Comparison of ENCODE assay signal across 9 cellular contexts in genomic region chr18:35026407-35027061, GRCh38. TPM values are rescaled to one million over a fixed set of nuclear protein-coding genes. Genes with fewer than 3 reads are reported as not detected.
A peak's percentile ranks its signal among the peaks of the same experiment; 100 is the strongest.
DNase-seq lines count a peak whose midpoint lies in the region; ATAC-seq, FAIRE-seq and TF ChIP-seq lines count a peak whose summit lies in the region.
"Had no signal": no experiment of that assay in that cellular context is flagged by ENCODE, and none has a peak within 500 bp of the region (broad histone marks: within the 10 kb centered on the region; RNA-seq: fewer than 3 reads in every experiment).

No MANE protein-coding gene starts in this region.

- H3K4me1 ChIP-seq in heart right ventricle (peaks cover 8 to 49% (median 35%) of the 10 kb centered on the region in 9 donors), right cardiac atrium (ENCODE audit: control insufficient read depth, insufficient read depth, low read length) (peaks cover 1% of the 10 kb centered on the region), IMR-90 (ENCODE audit: control insufficient read depth, insufficient read depth, low read length) (peaks cover 10% of the 10 kb centered on the region), thyroid gland (peaks cover 26 to 33% of the 10 kb centered on the region in 2 donors)

- no peaks in the 10 kb centered on the region for H3K9me1 ChIP-seq in IMR-90 (ENCODE audit: insufficient read depth, low read length)

- no peak overlapping the region for H3K4me2 ChIP-seq in IMR-90 (ENCODE audit: low read depth, low read length)

- ATAC-seq in heart right ventricle, result peak in 3 of 8 donors; percentile 9 to 49 (median 30)
- ATAC-seq in right cardiac atrium, result no peak
- no peak for ATAC-seq in IMR-90 (ENCODE audit: low read depth)

- TF ChIP-seq POLR2A in IMR-90 (IDR thresholded peaks at IDR 0.05; ENCODE audit: low read depth, low read length) (no peak), thyroid gland (IDR thresholded peaks at IDR 0.05) (no peak)

- H3K18ac ChIP-seq in IMR-90 (ENCODE audit: low read depth, low read length), result no peak overlapping the region

- H3K9ac ChIP-seq in IMR-90 (ENCODE audit: low read depth, low read length), result no peak overlapping the region

- no peak overlapping the region for H3K56ac ChIP-seq in IMR-90 (ENCODE audit: extremely low read depth, insufficient read depth, low read length)

- TF ChIP-seq RAD21 in IMR-90 (IDR thresholded peaks at IDR 0.05; ENCODE audit: low read length), result no peak

- H3K14ac ChIP-seq in IMR-90 (replicated peaks; ENCODE audit: low read depth, low read length), result no peak overlapping the region

- POLR2A ChIA-PET in IMR-90 (lab: Charles Lee; ENCODE audit: unreplicated experiment), result no interaction called here

- H3K79me1 ChIP-seq in IMR-90 (ENCODE audit: low read depth in 1 of 2, low read length in 2 of 2), result 0 out of 4 replicates have a peak, but pooled peaks cover 0 to 3% of the 10 kb centered on the region in 2 experiments

- H3K36me3 ChIP-seq in heart right ventricle (no peaks in the 10 kb centered on the region), IMR-90 (ENCODE audit: control insufficient read depth, insufficient read depth, low read length) (no peaks in the 10 kb centered on the region), thyroid gland (no peaks in the 10 kb centered on the region), MG63 (no peaks in the 10 kb centered on the region)

- WGBS in heart right ventricle, 2 donors, result 89 to 91% methylated on average over 5 of the region's 5 CpGs
- 92% methylated on average over 5 of the region's 5 CpGs for WGBS in right cardiac atrium
- no CpG with 5 or more reads among the region's 5 CpGs for WGBS in IMR-90 (ENCODE audit: extremely low coverage in 2 of 2, insufficient read length in 1 of 2), 2 experiments
- 68 to 82% methylated on average over 5 of the region's 5 CpGs for WGBS in thyroid gland, 2 donors

- no peak overlapping the region for H2BK20ac ChIP-seq in IMR-90 (ENCODE audit: low read depth, low read length)

- H4K5ac ChIP-seq in IMR-90 (ENCODE audit: low read depth, low read length), result no peak overlapping the region

- in situ Hi-C loops in IMR-90 (cut with MboI; ENCODE audit: low sequenced_read_pairs), result no loop called here

- no peak overlapping the region for H2AK9ac ChIP-seq in IMR-90 (replicated peaks; ENCODE audit: low read depth, low read length, poor library complexity)

- dilution Hi-C loops in IMR-90 (cut with HindIII; ENCODE audit: low sequenced_read_pairs, unreplicated experiment), result no loop called here

- H3K27ac ChIP-seq in heart right ventricle (no peak overlapping the region), right cardiac atrium (ENCODE audit: low read length) (no peak overlapping the region), IMR-90 (ENCODE audit: insufficient read depth, low read length) (no peak overlapping the region), thyroid gland (peak overlapping the region in 2 of 3 donors; percentile 42 to 70)

- H3K27me3 ChIP-seq in heart right ventricle (no peaks in the 10 kb centered on the region), right cardiac atrium (ENCODE audit: control insufficient read depth, insufficient read depth) (no peaks in the 10 kb centered on the region), IMR-90 (ENCODE audit: control insufficient read depth, insufficient read depth, low read length) (no peaks in the 10 kb centered on the region), thyroid gland (no peaks in the 10 kb centered on the region), MG63 (no peaks in the 10 kb centered on the region)

- H4K20me1 ChIP-seq in IMR-90 (ENCODE audit: insufficient read depth, low read length), result no peaks in the 10 kb centered on the region

- H3K4me3 ChIP-seq in heart right ventricle (no peak overlapping the region), right cardiac atrium (ENCODE audit: low read length) (no peak overlapping the region), IMR-90 (ENCODE audit: insufficient read depth, low read depth, low read length) (no peak overlapping the region), choroid plexus epithelial cell (ENCODE audit: low read depth, low read length) (no peak overlapping the region), thyroid gland (replicated peaks in 1 of 3) (no peak overlapping the region), MG63 (no peak overlapping the region)
- H3K4me3 ChIP-seq: lung had no signal

- H2BK120ac ChIP-seq in IMR-90 (ENCODE audit: low read depth, low read length), result no peak overlapping the region

- no peak overlapping the region for H2BK15ac ChIP-seq in IMR-90 (ENCODE audit: low read depth, low read length)

- no TSS peak for BruUV-seq in IMR-90 (replicated peaks; lab: Mats Ljungman, UMichigan)

- intact Hi-C loops in heart right ventricle (cut with DNase I) (loop anchor here in 6 of 10 donors (5.0 to 10.0 kb wide), 4 partner anchors 111 to 318 kb away; partner anchors contain the start of gene ZNF24 (in 1 of the 6)), right cardiac atrium (cut with DNase I) (no loop called here), IMR-90 (cut with micrococcal nuclease) (loop anchor here (5.0 kb wide), 1 partner anchor 116 kb away; no protein-coding TSS in a partner anchor), thyroid gland (cut with DNase I) (no loop called here)

- H2BK5ac ChIP-seq in IMR-90 (ENCODE audit: low read depth, low read length, poor library complexity, severe bottlenecking), result no peak overlapping the region

- DNase-seq in heart right ventricle (no peak), right cardiac atrium (no peak), IMR-90 (no peak), choroid plexus epithelial cell (ENCODE audit: low read depth) (no peak), thyroid gland (no peak), urothelium cell line (ENCODE audit: low spot score) (no peak), MG63 (no peak), HPDE6-E6E7 (ENCODE audit: extremely low spot score) (no peak)

- no peak overlapping the region for H4K8ac ChIP-seq in IMR-90 (ENCODE audit: low read depth in 2 of 2, low read length in 2 of 2)

- 0 out of 2 replicates have a peak overlapping the region, but pooled peaks have one; percentile 7 for H3K4ac ChIP-seq in IMR-90 (ENCODE audit: low read depth, low read length)

- FAIRE-seq in urothelium cell line (lab: Jason Lieb, UNC), result no peak

- CTCF ChIA-PET in IMR-90 (lab: Yijun Ruan, JAX), result interaction anchor here (0.9 to 2.0 kb wide), 3 partner anchors 32 to 138 kb away, joined by 3 to 9 read pairs (median 4); no protein-coding TSS in a partner anchor

- H4K91ac ChIP-seq in IMR-90 (ENCODE audit: insufficient read depth, low read depth, low read length), result no peak overlapping the region

- no peak overlapping the region for H2AK5ac ChIP-seq in IMR-90 (ENCODE audit: low read depth, low read length)

- H2AFZ ChIP-seq in IMR-90 (replicated peaks; ENCODE audit: low read length, poor library complexity), result no peak overlapping the region

- H3K9me3 ChIP-seq in heart right ventricle (no peaks in the 10 kb centered on the region), right cardiac atrium (ENCODE audit: control insufficient read depth, low read length) (no peaks in the 10 kb centered on the region), IMR-90 (ENCODE audit: control insufficient read depth, insufficient read depth, low read length) (no peaks in the 10 kb centered on the region), thyroid gland (no peaks in the 10 kb centered on the region), MG63 (no peaks in the 10 kb centered on the region)

- peak in 7 of 9 donors; percentile 14 to 50 (median 34) for TF ChIP-seq CTCF in heart right ventricle (IDR thresholded peaks at IDR 0.05)
- no peak for TF ChIP-seq CTCF in IMR-90 (conservative IDR thresholded peaks at IDR 0.05; ENCODE audit: low read depth, low read length)
- peak; percentile 18 for TF ChIP-seq CTCF in choroid plexus epithelial cell (conservative IDR thresholded peaks at IDR 0.05; ENCODE audit: low read depth, low read length)
- no peak for TF ChIP-seq CTCF in thyroid gland (IDR thresholded peaks at IDR 0.05)

- no peak overlapping the region for H3K23ac ChIP-seq in IMR-90 (ENCODE audit: low read depth, low read length)

TF ChIP-seq in IMR-90, 13 proteins besides CTCF, POLR2A, EP300 and RAD21 (continues in another document):
- TF ChIP-seq, protein P1, sequence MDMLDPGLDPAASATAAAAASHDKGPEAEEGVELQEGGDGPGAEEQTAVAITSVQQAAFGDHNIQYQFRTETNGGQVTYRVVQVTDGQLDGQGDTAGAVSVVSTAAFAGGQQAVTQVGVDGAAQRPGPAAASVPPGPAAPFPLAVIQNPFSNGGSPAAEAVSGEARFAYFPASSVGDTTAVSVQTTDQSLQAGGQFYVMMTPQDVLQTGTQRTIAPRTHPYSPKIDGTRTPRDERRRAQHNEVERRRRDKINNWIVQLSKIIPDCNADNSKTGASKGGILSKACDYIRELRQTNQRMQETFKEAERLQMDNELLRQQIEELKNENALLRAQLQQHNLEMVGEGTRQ (IDR thresholded peaks at IDR 0.05; ENCODE audit: low read depth, low read length), result no peak
- TF ChIP-seq CHD1 (IDR thresholded peaks at IDR 0.05; ENCODE audit: low read depth, low read length) (no peak), FOS (IDR thresholded peaks at IDR 0.05; ENCODE audit: low read depth, low read length) (no peak), SMC3 (IDR thresholded peaks at IDR 0.05; ENCODE audit: low read depth, low read length) (no peak), RFX5 (IDR thresholded peaks at IDR 0.05; ENCODE audit: low read depth, low read length) (no peak), CEBPB (IDR thresholded peaks at IDR 0.05; ENCODE audit: low read depth, low read length) (no peak), MXI1 (IDR thresholded peaks at IDR 0.05; ENCODE audit: borderline replicate concordance, low read depth, low read length) (no peak)
- TF ChIP-seq, protein P2, sequence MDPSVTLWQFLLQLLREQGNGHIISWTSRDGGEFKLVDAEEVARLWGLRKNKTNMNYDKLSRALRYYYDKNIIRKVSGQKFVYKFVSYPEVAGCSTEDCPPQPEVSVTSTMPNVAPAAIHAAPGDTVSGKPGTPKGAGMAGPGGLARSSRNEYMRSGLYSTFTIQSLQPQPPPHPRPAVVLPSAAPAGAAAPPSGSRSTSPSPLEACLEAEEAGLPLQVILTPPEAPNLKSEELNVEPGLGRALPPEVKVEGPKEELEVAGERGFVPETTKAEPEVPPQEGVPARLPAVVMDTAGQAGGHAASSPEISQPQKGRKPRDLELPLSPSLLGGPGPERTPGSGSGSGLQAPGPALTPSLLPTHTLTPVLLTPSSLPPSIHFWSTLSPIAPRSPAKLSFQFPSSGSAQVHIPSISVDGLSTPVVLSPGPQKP (IDR thresholded peaks at IDR 0.05; ENCODE audit: borderline replicate concordance, low read depth, low read length), result no peak

RNA-seq across cellular contexts. Expression of gene MAPRE2, which starts 14.7 kb away (rescaled TPM):
- total RNA-seq in heart right ventricle (100 to 1,000 TPM in 8 of 10 donors, 10 to 100 TPM in 2; 63.9 to 211 (median 137) TPM), right cardiac atrium (100 to 1,000 TPM in 1 of 4 donors, 10 to 100 TPM in 3; 86.2 to 108 (median 92.0) TPM), IMR-90 (2012; rRNA removed) (23.8 and 24.2 TPM in 2 replicates), thyroid gland (10 to 100 TPM; 22.6 to 38.1 (median 28.8) TPM)
- polyA plus RNA-seq in heart right ventricle (10 to 100 TPM; 31.7 to 71.1 TPM), right cardiac atrium (52.8 TPM), IMR-90 (2012; rRNA removed) (18.4 and 19.6 TPM in 2 replicates)
- 8.2 and 8.5 TPM in 2 replicates for polyA plus RNA-seq in IMR-90 (2012; cell fraction: cytosol; rRNA removed)
- 4.3 and 13.4 TPM in 2 replicates for polyA plus RNA-seq in IMR-90 (2012; cell fraction: nucleus; rRNA removed; ENCODE audit: low replicate concordance)
- 5.9 and 7.5 TPM in 2 replicates for total RNA-seq in MG63 (2014; rRNA removed; shearing (Covaris generic); ENCODE audit: low replicate concordance)

Comparison
In these comparisons a context has a peak if more than half of its experiments do, and no peak if none do; other contexts are left out.
1. intact Hi-C loops: an anchor here in heart right ventricle (5.0 to 10.0 kb wide) and IMR-90 (5.0 kb wide); none called in right cardiac atrium and thyroid gland.
2. H3K27ac ChIP-seq: peak in thyroid gland (2 of 3); none in heart right ventricle (0 of 10), right cardiac atrium (single experiment) and IMR-90 (single experiment).
3. CTCF ChIP-seq: peak in heart right ventricle (7 of 9) and choroid plexus epithelial cell (single experiment); none in IMR-90 (single experiment) and thyroid gland (0 of 6).